In genomic region chr1:54378157-54378883, GRCh38 we compare ENCODE assay signal across 1 cellular context.
TF ChIP-seq lines count a peak whose summit lies in the region.

No MANE protein-coding gene starts in this region.

TF ChIP-seq in SK-N-SH, 30 proteins besides CTCF, POLR2A, EP300 and RAD21 (continued from another document):
- TF ChIP-seq SIN3A (IDR thresholded peaks at IDR 0.05; ENCODE audit: borderline replicate concordance, low read depth, low read length) (no peak), RFX5 (IDR thresholded peaks at IDR 0.05; ENCODE audit: low read length) (no peak)
- TF ChIP-seq, protein P1, sequence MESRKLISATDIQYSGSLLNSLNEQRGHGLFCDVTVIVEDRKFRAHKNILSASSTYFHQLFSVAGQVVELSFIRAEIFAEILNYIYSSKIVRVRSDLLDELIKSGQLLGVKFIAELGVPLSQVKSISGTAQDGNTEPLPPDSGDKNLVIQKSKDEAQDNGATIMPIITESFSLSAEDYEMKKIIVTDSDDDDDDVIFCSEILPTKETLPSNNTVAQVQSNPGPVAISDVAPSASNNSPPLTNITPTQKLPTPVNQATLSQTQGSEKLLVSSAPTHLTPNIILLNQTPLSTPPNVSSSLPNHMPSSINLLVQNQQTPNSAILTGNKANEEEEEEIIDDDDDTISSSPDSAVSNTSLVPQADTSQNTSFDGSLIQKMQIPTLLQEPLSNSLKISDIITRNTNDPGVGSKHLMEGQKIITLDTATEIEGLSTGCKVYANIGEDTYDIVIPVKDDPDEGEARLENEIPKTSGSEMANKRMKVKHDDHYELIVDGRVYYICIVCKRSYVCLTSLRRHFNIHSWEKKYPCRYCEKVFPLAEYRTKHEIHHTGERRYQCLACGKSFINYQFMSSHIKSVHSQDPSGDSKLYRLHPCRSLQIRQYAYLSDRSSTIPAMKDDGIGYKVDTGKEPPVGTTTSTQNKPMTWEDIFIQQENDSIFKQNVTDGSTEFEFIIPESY (IDR thresholded peaks at IDR 0.05; ENCODE audit: borderline replicate concordance, low read depth) = no peak
TF ChIP-seq in SK-N-SH: peak in this region for 0.
